ENCODE assay signal across 11 cellular contexts in the genomic region with DNA sequence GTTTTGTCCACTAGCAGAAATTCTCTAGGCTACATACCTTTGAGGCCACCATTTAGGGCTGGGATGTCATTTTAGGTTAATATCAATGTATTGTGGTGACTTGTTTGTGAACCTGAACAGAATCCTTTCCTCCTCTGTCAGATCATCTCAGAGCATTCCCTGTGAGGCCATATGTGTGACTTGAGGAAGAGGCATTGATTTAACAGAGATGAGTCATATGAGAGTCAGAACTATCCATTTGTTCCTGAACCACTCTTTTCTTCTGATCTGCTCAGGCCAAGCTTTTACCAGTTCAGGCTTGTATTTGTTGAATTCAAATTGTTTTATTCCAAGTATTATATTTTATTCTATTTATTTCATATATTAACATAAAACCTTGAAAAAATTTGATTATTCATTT. TPM values are rescaled to one million over a fixed set of nuclear protein-coding genes. Genes with fewer than 3 reads are reported as not detected.
"Had no signal": no experiment of that assay in that cellular context is flagged by ENCODE, and none has a peak within 500 bp of the region (broad histone marks: within the 10 kb centered on the region; RNA-seq: fewer than 3 reads in every experiment).

No MANE protein-coding gene starts in this region.

- H3K9me3 ChIP-seq: HAP-1 had no signal

- FAIRE-seq: HepG2 had no signal

- H3K4me3 Mint-ChIP-seq: HFFc6 had no signal

- ATAC-seq: HCT116, HepG2 had no signal

- H3K4me1 ChIP-seq: HAP-1 had no signal

- H3K27ac Mint-ChIP-seq: HFFc6, IgD-negative memory B cell had no signal

- H2AFZ ChIP-seq: GM23248 had no signal

- DNase-seq: GM23248, GOT3, H7, HFFc6, KBM-7 had no signal

- H3K27ac ChIP-seq: GM23248 had no signal

- H3K36me3 ChIP-seq: HAP-1 had no signal

- H3K9ac ChIP-seq: GM23248 had no signal

- H3K4me3 ChIP-seq: GM23248, HAP-1 had no signal

- H3K27me3 Mint-ChIP-seq: IgD-negative memory B cell had no signal

RNA-seq across cellular contexts. Expression of gene OR4C6, which starts 6.9 kb away (rescaled TPM):
- total RNA-seq: GM23248, H7, HepG2, HFFc6, HT-29 had no signal

RNA-seq across cellular contexts. Expression of gene OR4S2, which starts 7.0 kb away (rescaled TPM):
- total RNA-seq: GM23248, H4, H7, HepG2, HFFc6, HT-29 had no signal

RNA-seq across cellular contexts. Expression of gene OR4P4, which starts 20.2 kb away (rescaled TPM):
- total RNA-seq: GM23248, H4, H7, HepG2, HFFc6, HT-29 had no signal

RNA-seq across cellular contexts. Expression of gene OR4C11, which starts 47.7 kb away (rescaled TPM):
- total RNA-seq: GM23248, H4, H7, HepG2, HFFc6, HT-29 had no signal
